Comparison of ENCODE assay signal across 1 cellular context in the genomic region with DNA sequence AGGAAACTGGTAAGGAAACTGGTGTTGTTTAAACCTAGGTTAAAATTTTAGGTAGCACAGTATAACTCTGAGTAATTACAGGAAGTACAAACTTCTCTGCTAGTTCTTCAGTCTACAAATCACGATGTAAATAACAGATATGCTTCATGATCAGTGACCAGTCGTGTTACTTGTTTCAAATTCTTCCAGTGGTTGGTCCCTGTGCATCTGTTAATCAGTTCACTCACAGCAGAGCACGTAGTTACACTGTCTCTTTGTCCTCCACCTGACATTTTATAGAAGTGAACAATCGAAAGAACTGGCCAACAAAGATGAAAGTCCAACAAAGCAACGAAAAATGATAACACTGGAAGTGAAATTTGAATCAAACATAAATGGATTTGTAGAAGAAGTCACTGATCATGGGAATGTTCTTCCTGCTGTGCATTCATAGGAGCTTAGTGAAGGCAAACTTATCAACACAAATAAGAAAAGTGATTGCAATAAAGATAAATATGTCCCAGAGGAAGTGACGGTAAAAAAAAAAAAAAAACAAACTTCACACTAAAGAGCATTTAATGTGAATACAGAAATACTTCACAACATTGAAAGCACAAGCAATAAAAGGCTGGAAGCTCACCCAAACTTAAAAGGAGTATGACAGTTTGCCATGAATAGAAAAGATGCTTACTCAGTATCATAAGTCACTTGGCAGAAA.
TF ChIP-seq lines count a peak whose summit lies in the region.

No MANE protein-coding gene starts in this region.

TF ChIP-seq in K562, 482 proteins besides CTCF, POLR2A, EP300 and RAD21:
- TF ChIP-seq ZNF316 (IDR thresholded peaks at IDR 0.05) = 0 out of 2 replicates have a peak, but pooled peaks have one; percentile 21
- TF ChIP-seq, protein P1, sequence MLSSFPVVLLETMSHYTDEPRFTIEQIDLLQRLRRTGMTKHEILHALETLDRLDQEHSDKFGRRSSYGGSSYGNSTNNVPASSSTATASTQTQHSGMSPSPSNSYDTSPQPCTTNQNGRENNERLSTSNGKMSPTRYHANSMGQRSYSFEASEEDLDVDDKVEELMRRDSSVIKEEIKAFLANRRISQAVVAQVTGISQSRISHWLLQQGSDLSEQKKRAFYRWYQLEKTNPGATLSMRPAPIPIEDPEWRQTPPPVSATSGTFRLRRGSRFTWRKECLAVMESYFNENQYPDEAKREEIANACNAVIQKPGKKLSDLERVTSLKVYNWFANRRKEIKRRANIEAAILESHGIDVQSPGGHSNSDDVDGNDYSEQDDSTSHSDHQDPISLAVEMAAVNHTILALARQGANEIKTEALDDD (IDR thresholded peaks at IDR 0.05) = peak; percentile 60; the same call in 1 of the 2 replicates
- TF ChIP-seq HNRNPK (IDR thresholded peaks at IDR 0.05; ENCODE audit: low read depth, low read length, poor library complexity, severe bottlenecking) = no peak
- TF ChIP-seq GABPA (tag; conservative IDR thresholded peaks at IDR 0.05; ENCODE audit: low read depth) = peak; percentile 35
TF ChIP-seq in K562: peak in this region for 3.
